Comparison of ENCODE assay signal across 1 cellular context in genomic region chr5:110442856-110443255, GRCh38.
TF ChIP-seq lines count a peak whose summit lies in the region.

No MANE protein-coding gene starts in this region.

TF ChIP-seq in GM23338, 12 proteins besides CTCF, POLR2A, EP300 and RAD21 (continued from another document):
- TF ChIP-seq ZNF462 (CRISPR knock-in tag; IDR thresholded peaks at IDR 0.05) (no peak), EZH2 (IDR thresholded peaks at IDR 0.05; ENCODE audit: low read depth, unreplicated experiment) (no peak), REST (IDR thresholded peaks at IDR 0.05; ENCODE audit: unreplicated experiment) (no peak), NANOG (IDR thresholded peaks at IDR 0.05; ENCODE audit: borderline replicate concordance) (no peak), STAT1 (IDR thresholded peaks at IDR 0.05; ENCODE audit: unreplicated experiment) (no peak), CREB1 (CRISPR knock-in tag; IDR thresholded peaks at IDR 0.05; ENCODE audit: low read depth) (no peak), ETS1 (IDR thresholded peaks at IDR 0.05) (no peak), POLR2AphosphoS5 (IDR thresholded peaks at IDR 0.05; ENCODE audit: low read depth) (no peak), ZNF114 (CRISPR knock-in tag; IDR thresholded peaks at IDR 0.05) (no peak)
